ENCODE assay signal across 19 cellular contexts in genomic region chr13:64633948-64634347, GRCh38.
"Had no signal": no experiment of that assay in that cellular context is flagged by ENCODE, and none has a peak within 500 bp of the region (broad histone marks: within the 10 kb centered on the region; RNA-seq: fewer than 3 reads in every experiment).

No MANE protein-coding gene starts in this region.

- H3K27me3 ChIP-seq: gastrocnemius medialis, heart right ventricle, spleen, tibial nerve had no signal

- H3K9me3 ChIP-seq: gastrocnemius medialis, psoas muscle, tibial nerve had no signal

- H3K36me3 Mint-ChIP-seq: activated naive CD8-positive, alpha-beta T cell treated with anti-CD3 and anti-CD28 coated beads, Interleukin-2, amount 10 ng/mL, durations not matched to agents 7 days and 5 days; stimulated activated naive B cell treated with anti-CD40 and anti-IgM and Interleukin-4, amounts not matched to agents 10 μg/mL and 1 μg/mL and 100 μg/mL, for 72 hours had no signal

- DNase-seq: activated CD4-positive, alpha-beta memory T cell treated with anti-CD3 and anti-CD28 coated beads, Interleukin-2, amount 10 ng/mL, durations not matched to agents 7 days and 5 days; activated gamma-delta T cell treated with Interleukin-2 at 50 U/mL for 16 hours; activated naive CD8-positive, alpha-beta T cell treated with anti-CD3 and anti-CD28 coated beads, Interleukin-2, amount 10 ng/mL, durations not matched to agents 7 days and 5 days; activated T-cell treated with anti-CD3 and anti-CD28 coated beads, Interleukin-2, amount 50 U/mL, for 72 hours; aorta; caudate nucleus; effector CD8-positive, alpha-beta T cell; gastrocnemius medialis; heart right ventricle; left ventricle myocardium inferior; mesenchymal stem cell; nephron progenitor cell; psoas muscle; spleen; stimulated activated CD4-positive, alpha-beta T cell treated with anti-CD3 and anti-CD28 coated beads, Interleukin-1b, Interleukin-23, amount 100 ng/mL, for 48 hours; stimulated activated naive B cell treated with anti-CD40 and anti-IgM and Interleukin-4, amounts not matched to agents 10 μg/mL and 1 μg/mL and 100 μg/mL, for 72 hours had no signal

- H3K27ac Mint-ChIP-seq: activated CD4-positive, alpha-beta memory T cell treated with anti-CD3 and anti-CD28 coated beads, Interleukin-2, amount 10 ng/mL, durations not matched to agents 7 days and 5 days; activated naive CD8-positive, alpha-beta T cell treated with anti-CD3 and anti-CD28 coated beads, Interleukin-2, amount 10 ng/mL, durations not matched to agents 7 days and 5 days; activated T-cell treated with anti-CD3 and anti-CD28 coated beads, Interleukin-2, amount 50 U/mL, for 72 hours; nephron progenitor cell; stimulated activated naive B cell treated with anti-CD40 and anti-IgM and Interleukin-4, amounts not matched to agents 10 μg/mL and 1 μg/mL and 100 μg/mL, for 72 hours had no signal

- ATAC-seq: activated T-cell treated with anti-CD3 and anti-CD28 coated beads, Interleukin-2, amount 50 U/mL, for 72 hours; gastrocnemius medialis; heart right ventricle; psoas muscle; sciatic nerve; stimulated activated naive B cell treated with anti-CD40 and anti-IgM and Interleukin-4, amounts not matched to agents 10 μg/mL and 1 μg/mL and 100 μg/mL, for 72 hours had no signal

- H3K4me1 ChIP-seq: gastrocnemius medialis, heart right ventricle, left ventricle myocardium inferior, psoas muscle, spleen, tibial nerve had no signal

- H3K9me3 Mint-ChIP-seq: nephron progenitor cell had no signal

- H3K4me3 Mint-ChIP-seq: activated CD4-positive, alpha-beta memory T cell treated with anti-CD3 and anti-CD28 coated beads, Interleukin-2, amount 10 ng/mL, durations not matched to agents 7 days and 5 days; activated naive CD8-positive, alpha-beta T cell treated with anti-CD3 and anti-CD28 coated beads, Interleukin-2, amount 10 ng/mL, durations not matched to agents 7 days and 5 days; activated T-cell treated with anti-CD3 and anti-CD28 coated beads, Interleukin-2, amount 50 U/mL, for 72 hours; nephron progenitor cell; stimulated activated naive B cell treated with anti-CD40 and anti-IgM and Interleukin-4, amounts not matched to agents 10 μg/mL and 1 μg/mL and 100 μg/mL, for 72 hours had no signal

- H3K4me3 ChIP-seq: coronary artery, gastrocnemius medialis, heart right ventricle, left ventricle myocardium inferior, psoas muscle, spleen, tibial nerve had no signal

- H3K4me1 Mint-ChIP-seq: activated CD4-positive, alpha-beta memory T cell treated with anti-CD3 and anti-CD28 coated beads, Interleukin-2, amount 10 ng/mL, durations not matched to agents 7 days and 5 days; activated naive CD8-positive, alpha-beta T cell treated with anti-CD3 and anti-CD28 coated beads, Interleukin-2, amount 10 ng/mL, durations not matched to agents 7 days and 5 days; nephron progenitor cell; stimulated activated naive B cell treated with anti-CD40 and anti-IgM and Interleukin-4, amounts not matched to agents 10 μg/mL and 1 μg/mL and 100 μg/mL, for 72 hours had no signal

- H3K27ac ChIP-seq: coronary artery, gastrocnemius medialis, heart right ventricle, left ventricle myocardium inferior, psoas muscle, spleen, tibial nerve had no signal

- H3K36me3 ChIP-seq: gastrocnemius medialis, heart right ventricle, left ventricle myocardium inferior, spleen, tibial nerve had no signal

- H3K27me3 Mint-ChIP-seq: activated CD4-positive, alpha-beta memory T cell treated with anti-CD3 and anti-CD28 coated beads, Interleukin-2, amount 10 ng/mL, durations not matched to agents 7 days and 5 days; activated naive CD8-positive, alpha-beta T cell treated with anti-CD3 and anti-CD28 coated beads, Interleukin-2, amount 10 ng/mL, durations not matched to agents 7 days and 5 days; stimulated activated naive B cell treated with anti-CD40 and anti-IgM and Interleukin-4, amounts not matched to agents 10 μg/mL and 1 μg/mL and 100 μg/mL, for 72 hours had no signal
